ENCODE assay signal across 1 cellular context in genomic region chr14:37057776-37058175, GRCh38.
TF ChIP-seq lines count a peak whose summit lies in the region.

No MANE protein-coding gene starts in this region.

TF ChIP-seq in HepG2, 621 proteins besides CTCF, POLR2A, EP300 and RAD21:
- TF ChIP-seq, protein P1, sequence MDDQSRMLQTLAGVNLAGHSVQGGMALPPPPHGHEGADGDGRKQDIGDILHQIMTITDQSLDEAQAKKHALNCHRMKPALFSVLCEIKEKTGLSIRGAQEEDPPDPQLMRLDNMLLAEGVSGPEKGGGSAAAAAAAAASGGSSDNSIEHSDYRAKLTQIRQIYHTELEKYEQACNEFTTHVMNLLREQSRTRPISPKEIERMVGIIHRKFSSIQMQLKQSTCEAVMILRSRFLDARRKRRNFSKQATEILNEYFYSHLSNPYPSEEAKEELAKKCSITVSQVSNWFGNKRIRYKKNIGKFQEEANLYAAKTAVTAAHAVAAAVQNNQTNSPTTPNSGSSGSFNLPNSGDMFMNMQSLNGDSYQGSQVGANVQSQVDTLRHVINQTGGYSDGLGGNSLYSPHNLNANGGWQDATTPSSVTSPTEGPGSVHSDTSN (CRISPR knock-in tag; IDR thresholded peaks at IDR 0.05; ENCODE audit: borderline replicate concordance) = no peak
- TF ChIP-seq ZBTB38 (CRISPR knock-in tag; IDR thresholded peaks at IDR 0.05) = no peak
- no peak for TF ChIP-seq MXI1 (IDR thresholded peaks at IDR 0.05; ENCODE audit: borderline replicate concordance, low read depth, low read length)
- peak; percentile 53 to 80 for TF ChIP-seq MAFK (conservative IDR thresholded peaks at IDR 0.05 in 1 of 2, IDR thresholded peaks at IDR 0.05 in 1 of 2; ENCODE audit: low read length in 2 of 2)
- peak; percentile 66 for TF ChIP-seq MAFF (IDR thresholded peaks at IDR 0.05; ENCODE audit: low read depth, low read length)
